Comparison of ENCODE assay signal across 1 cellular context in genomic region chr4:143842624-143843579, GRCh38.
TF ChIP-seq lines count a peak whose summit lies in the region.

No MANE protein-coding gene starts in this region.

TF ChIP-seq in K562, 482 proteins besides CTCF, POLR2A, EP300 and RAD21 (continued from another document):
- TF ChIP-seq, protein P1, sequence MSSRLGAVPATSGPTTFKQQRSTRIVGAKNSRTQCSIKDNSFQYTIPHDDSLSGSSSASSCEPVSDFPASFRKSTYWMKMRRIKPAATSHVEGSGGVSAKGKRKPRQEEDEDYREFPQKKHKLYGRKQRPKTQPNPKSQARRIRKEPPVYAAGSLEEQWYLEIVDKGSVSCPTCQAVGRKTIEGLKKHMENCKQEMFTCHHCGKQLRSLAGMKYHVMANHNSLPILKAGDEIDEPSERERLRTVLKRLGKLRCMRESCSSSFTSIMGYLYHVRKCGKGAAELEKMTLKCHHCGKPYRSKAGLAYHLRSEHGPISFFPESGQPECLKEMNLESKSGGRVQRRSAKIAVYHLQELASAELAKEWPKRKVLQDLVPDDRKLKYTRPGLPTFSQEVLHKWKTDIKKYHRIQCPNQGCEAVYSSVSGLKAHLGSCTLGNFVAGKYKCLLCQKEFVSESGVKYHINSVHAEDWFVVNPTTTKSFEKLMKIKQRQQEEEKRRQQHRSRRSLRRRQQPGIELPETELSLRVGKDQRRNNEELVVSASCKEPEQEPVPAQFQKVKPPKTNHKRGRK (tag; IDR thresholded peaks at IDR 0.05): peak; percentile 86
- peak; percentile 25; the same call in 1 of the 2 replicates for TF ChIP-seq ARID1B (IDR thresholded peaks at IDR 0.05)
- peak; percentile 69; the same call in 1 of the 2 replicates for TF ChIP-seq NFRKB (IDR thresholded peaks at IDR 0.05; ENCODE audit: low read depth)
- TF ChIP-seq, protein P2, sequence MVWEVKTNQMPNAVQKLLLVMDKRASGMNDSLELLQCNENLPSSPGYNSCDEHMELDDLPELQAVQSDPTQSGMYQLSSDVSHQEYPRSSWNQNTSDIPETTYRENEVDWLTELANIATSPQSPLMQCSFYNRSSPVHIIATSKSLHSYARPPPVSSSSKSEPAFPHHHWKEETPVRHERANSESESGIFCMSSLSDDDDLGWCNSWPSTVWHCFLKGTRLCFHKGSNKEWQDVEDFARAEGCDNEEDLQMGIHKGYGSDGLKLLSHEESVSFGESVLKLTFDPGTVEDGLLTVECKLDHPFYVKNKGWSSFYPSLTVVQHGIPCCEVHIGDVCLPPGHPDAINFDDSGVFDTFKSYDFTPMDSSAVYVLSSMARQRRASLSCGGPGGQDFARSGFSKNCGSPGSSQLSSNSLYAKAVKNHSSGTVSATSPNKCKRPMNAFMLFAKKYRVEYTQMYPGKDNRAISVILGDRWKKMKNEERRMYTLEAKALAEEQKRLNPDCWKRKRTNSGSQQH (CRISPR knock-in tag; IDR thresholded peaks at IDR 0.05): 0 out of 2 replicates have a peak, but pooled peaks have one; percentile 48
- TF ChIP-seq NBN (IDR thresholded peaks at IDR 0.05; ENCODE audit: low read depth): 0 out of 2 replicates have a peak, but pooled peaks have one; percentile 34
- 0 out of 2 replicates have a peak, but pooled peaks have one; percentile 21 for TF ChIP-seq SMAD4 (CRISPR knock-in tag; conservative IDR thresholded peaks at IDR 0.05)
- TF ChIP-seq CEBPB (tag; IDR thresholded peaks at IDR 0.05): 0 out of 2 replicates have a peak, but pooled peaks have one; percentile 8
- TF ChIP-seq AFF1 (IDR thresholded peaks at IDR 0.05; ENCODE audit: low read depth in 1 of 2, partially characterized antibody in 2 of 2): peak in 1 of 2 experiments; percentile 55
- TF ChIP-seq DMBX1 (CRISPR knock-in tag; IDR thresholded peaks at IDR 0.05; ENCODE audit: borderline replicate concordance): peak; percentile 31; the same call in 1 of the 2 replicates
- 0 out of 2 replicates have a peak, but pooled peaks have one; percentile 10 for TF ChIP-seq ATF7 (IDR thresholded peaks at IDR 0.05)
- TF ChIP-seq ELF4 (CRISPR knock-in tag; IDR thresholded peaks at IDR 0.05): 0 out of 2 replicates have a peak, but pooled peaks have one; percentile 31
- peak; percentile 40; the same call in 1 of the 2 replicates for TF ChIP-seq ZNF407 (IDR thresholded peaks at IDR 0.05; ENCODE audit: low read depth)
- TF ChIP-seq L3MBTL2 (IDR thresholded peaks at IDR 0.05): peak; percentile 24; the same call in 1 of the 2 replicates
- TF ChIP-seq, protein P3, sequence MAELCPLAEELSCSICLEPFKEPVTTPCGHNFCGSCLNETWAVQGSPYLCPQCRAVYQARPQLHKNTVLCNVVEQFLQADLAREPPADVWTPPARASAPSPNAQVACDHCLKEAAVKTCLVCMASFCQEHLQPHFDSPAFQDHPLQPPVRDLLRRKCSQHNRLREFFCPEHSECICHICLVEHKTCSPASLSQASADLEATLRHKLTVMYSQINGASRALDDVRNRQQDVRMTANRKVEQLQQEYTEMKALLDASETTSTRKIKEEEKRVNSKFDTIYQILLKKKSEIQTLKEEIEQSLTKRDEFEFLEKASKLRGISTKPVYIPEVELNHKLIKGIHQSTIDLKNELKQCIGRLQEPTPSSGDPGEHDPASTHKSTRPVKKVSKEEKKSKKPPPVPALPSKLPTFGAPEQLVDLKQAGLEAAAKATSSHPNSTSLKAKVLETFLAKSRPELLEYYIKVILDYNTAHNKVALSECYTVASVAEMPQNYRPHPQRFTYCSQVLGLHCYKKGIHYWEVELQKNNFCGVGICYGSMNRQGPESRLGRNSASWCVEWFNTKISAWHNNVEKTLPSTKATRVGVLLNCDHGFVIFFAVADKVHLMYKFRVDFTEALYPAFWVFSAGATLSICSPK (IDR thresholded peaks at IDR 0.05; ENCODE audit: borderline replicate concordance): 0 out of 2 replicates have a peak, but pooled peaks have one; percentile 24
- TF ChIP-seq HLTF (IDR thresholded peaks at IDR 0.05): 0 out of 2 replicates have a peak, but pooled peaks have one; percentile 21
- 0 out of 2 replicates have a peak, but pooled peaks have one; percentile 44 for TF ChIP-seq FOXJ2 (tag; IDR thresholded peaks at IDR 0.05)
- TF ChIP-seq SMARCA4 (IDR thresholded peaks at IDR 0.05): peak; percentile 51; the same call in 1 of the 2 replicates
